In the genomic region with DNA sequence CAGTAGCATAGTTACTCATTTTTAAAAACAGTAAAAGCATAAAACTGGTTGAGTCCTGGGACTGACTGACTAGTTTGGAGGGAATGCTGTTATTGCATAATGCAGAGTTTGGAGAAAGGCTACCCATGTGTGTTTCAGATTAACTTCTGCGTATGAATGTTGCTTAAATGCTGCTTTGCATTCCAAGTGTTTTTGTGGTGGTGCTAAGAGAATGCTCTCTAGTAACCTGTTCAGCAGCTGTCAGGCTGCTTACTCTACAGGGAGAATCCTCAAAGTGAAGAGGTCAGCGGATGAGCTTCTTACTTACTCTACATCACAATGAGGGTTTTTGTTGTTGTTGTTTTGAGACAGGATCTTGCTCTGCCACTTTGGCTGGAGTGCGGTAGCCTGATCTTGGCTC, we compare ENCODE assay signal across 11 cellular contexts. TPM values are rescaled to one million over a fixed set of nuclear protein-coding genes. Genes with fewer than 3 reads are reported as not detected.
A peak's percentile ranks its signal among the peaks of the same experiment; 100 is the strongest.
DNase-seq lines count a peak whose midpoint lies in the region; ATAC-seq and TF ChIP-seq lines count a peak whose summit lies in the region.
"Had no signal": no experiment of that assay in that cellular context is flagged by ENCODE, and none has a peak within 500 bp of the region (broad histone marks: within the 10 kb centered on the region; RNA-seq: fewer than 3 reads in every experiment).

No MANE protein-coding gene starts in this region.

- no TSS peak for BruUV-seq in Caco-2 (replicated peaks; lab: Mats Ljungman, UMichigan)

- peak overlapping the region; percentile 8 for H3K27ac ChIP-seq in brain microvascular endothelial cell

- no peak for ATAC-seq in stimulated activated naive CD8-positive, alpha-beta T cell treated with anti-CD3 and anti-CD28 coated beads, Interleukin-15, amount 100 ng/mL, for 72 hours
- no peak for ATAC-seq in stimulated activated naive CD8-positive, alpha-beta T cell treated with anti-CD3 and anti-CD28 coated beads, Interleukin-15, Interleukin-2, amounts not matched to agents 100 U/mL and 50 U/mL, for 24 hours

- H3K27me3 Mint-ChIP-seq in stimulated activated naive CD8-positive, alpha-beta T cell treated with anti-CD3 and anti-CD28 coated beads, Interleukin-15, amount 100 ng/mL, for 72 hours: no peaks in the 10 kb centered on the region
- no peaks in the 10 kb centered on the region for H3K27me3 Mint-ChIP-seq in Caco-2 (ENCODE audit: insufficient read depth, unreplicated experiment)

- in situ Hi-C loops in brain microvascular endothelial cell (cut with HindIII; ENCODE audit: low pct_ligation_motif_present, low sequenced_read_pairs): no loop called here

- no peaks in the 10 kb centered on the region for H3K9me3 Mint-ChIP-seq in stimulated activated naive CD8-positive, alpha-beta T cell treated with anti-CD3 and anti-CD28 coated beads, Interleukin-15, amount 100 ng/mL, for 72 hours
- no peaks in the 10 kb centered on the region for H3K9me3 Mint-ChIP-seq in Caco-2 (ENCODE audit: unreplicated experiment)

- H3K36me3 Mint-ChIP-seq in Caco-2 (ENCODE audit: insufficient read depth, unreplicated experiment): peaks cover 57% of the 10 kb centered on the region

- POLR2A ChIA-PET in Caco-2 (lab: Charles Lee): no interaction called here

- TF ChIP-seq CTCF in brain microvascular endothelial cell (IDR thresholded peaks at IDR 0.05; ENCODE audit: low read depth, low read length, missing control alignments) (no peak), Caco-2 (IDR thresholded peaks at IDR 0.05; ENCODE audit: insufficient read depth in 1 of 2, low read depth in 1 of 2, low read length in 1 of 2, severe bottlenecking in 1 of 2, unreplicated experiment in 1 of 2) (no peak)

- DNase-seq in stimulated activated naive CD8-positive, alpha-beta T cell treated with anti-CD3 and anti-CD28 coated beads, Interleukin-15, amount 100 ng/mL, for 72 hours: no peak
- no peak for DNase-seq in stimulated activated naive CD8-positive, alpha-beta T cell treated with anti-CD3 and anti-CD28 coated beads, Interleukin-15, Interleukin-2, amounts not matched to agents 100 U/mL and 50 U/mL, for 24 hours
- peak; percentile 76 for DNase-seq in brain microvascular endothelial cell
- peak; percentile 65 for DNase-seq in iPS-NIHi7 (ENCODE audit: extremely low spot score)
- no peak for DNase-seq in UCSD-AML1 (lab: John Stamatoyannopoulos, UW; ENCODE audit: unreplicated experiment)
- no peak for DNase-seq in DMS53 treated with DMSO at 0.1 percent for 48 hours (lab: John Stamatoyannopoulos, UW; ENCODE audit: unreplicated experiment)
- no peak for DNase-seq in cortex of kidney (lab: John Stamatoyannopoulos, UW)
- DNase-seq in Caco-2: no peak
- DNase-seq: Calu3, Peyer's patch had no signal

- no peaks in the 10 kb centered on the region for H3K9me3 ChIP-seq in Caco-2
- H3K9me3 ChIP-seq: Peyer's patch had no signal

- intact Hi-C loops in Caco-2 (cut with micrococcal nuclease; ENCODE audit: unreplicated experiment): no loop called here

- H3K4me1 Mint-ChIP-seq in stimulated activated naive CD8-positive, alpha-beta T cell treated with anti-CD3 and anti-CD28 coated beads, Interleukin-15, amount 100 ng/mL, for 72 hours: peaks cover 55% of the 10 kb centered on the region
- H3K4me1 Mint-ChIP-seq in Caco-2 (ENCODE audit: low read depth, unreplicated experiment): peaks cover 46% of the 10 kb centered on the region

- CTCF ChIA-PET in Caco-2 (lab: Charles Lee): interaction anchor here (1.0 to 1.9 kb wide), 2 partner anchors 19 to 25 kb away, joined by 3 to 4 read pairs; no protein-coding TSS in a partner anchor

- H3K27me3 ChIP-seq in brain microvascular endothelial cell (replicated peaks) (no peaks in the 10 kb centered on the region), Caco-2 (replicated peaks; ENCODE audit: control insufficient read depth, insufficient read depth, low read length) (no peaks in the 10 kb centered on the region)
- H3K27me3 ChIP-seq: Peyer's patch had no signal

- H3K27ac Mint-ChIP-seq in stimulated activated naive CD8-positive, alpha-beta T cell treated with anti-CD3 and anti-CD28 coated beads, Interleukin-15, amount 100 ng/mL, for 72 hours: peak overlapping the region; percentile 65 to 71
- H3K27ac Mint-ChIP-seq in Caco-2 (ENCODE audit: unreplicated experiment): no peak overlapping the region

- H3K4me1 ChIP-seq in Caco-2: peaks cover 18% of the 10 kb centered on the region

- H3K4me3 ChIP-seq in brain microvascular endothelial cell (ENCODE audit: low read depth, low read length) (no peak overlapping the region), Caco-2 (ENCODE audit: low read depth, low read length) (no peak overlapping the region)
- H3K4me3 ChIP-seq: Peyer's patch had no signal

- no peak overlapping the region for H3K4me3 Mint-ChIP-seq in stimulated activated naive CD8-positive, alpha-beta T cell treated with anti-CD3 and anti-CD28 coated beads, Interleukin-15, amount 100 ng/mL, for 72 hours
- H3K4me3 Mint-ChIP-seq in Caco-2 (ENCODE audit: unreplicated experiment): no peak overlapping the region

- H3K36me3 ChIP-seq in brain microvascular endothelial cell (replicated peaks): peaks cover 13% of the 10 kb centered on the region
- H3K36me3 ChIP-seq in Caco-2 (ENCODE audit: control insufficient read depth, insufficient read depth, low read length): no peaks in the 10 kb centered on the region; the same call in 1 of the 2 replicates

RNA-seq across cellular contexts. Expression of a gene that starts 4.3 kb away (rescaled TPM):
- 81.4 and 88.1 TPM in 2 replicates for total RNA-seq in Caco-2 (2022)

RNA-seq across cellular contexts. Expression of a gene that starts 10.1 kb away (rescaled TPM):
- total RNA-seq in Caco-2 (2022): not detected in 2 replicates
- total RNA-seq: Calu3, dermis microvascular lymphatic vessel endothelial cell, Peyer's patch had no signal

RNA-seq across cellular contexts. Expression of a gene that starts 37.1 kb away (rescaled TPM):
- 6.8 and 9.8 TPM in 2 replicates for total RNA-seq in Caco-2 (2022)

Comparison
In these comparisons a context has a peak if more than half of its experiments do, and no peak if none do; other contexts are left out.
1. DNase-seq: peak in brain microvascular endothelial cell (single experiment) and iPS-NIHi7 (single experiment); none in stimulated activated naive CD8-positive, alpha-beta T cell treated with anti-CD3 and anti-CD28 coated beads, Interleukin-15, amount 100 ng/mL, for 72 hours (0 of 2), stimulated activated naive CD8-positive, alpha-beta T cell treated with anti-CD3 and anti-CD28 coated beads, Interleukin-15, Interleukin-2, amounts not matched to agents 100 U/mL and 50 U/mL, for 24 hours (single experiment), UCSD-AML1 (single experiment), DMS53 treated with DMSO at 0.1 percent for 48 hours (single experiment), cortex of kidney (single experiment) and Caco-2 (0 of 2).